Comparison of ENCODE assay signal across 8 cellular contexts in the genomic region with DNA sequence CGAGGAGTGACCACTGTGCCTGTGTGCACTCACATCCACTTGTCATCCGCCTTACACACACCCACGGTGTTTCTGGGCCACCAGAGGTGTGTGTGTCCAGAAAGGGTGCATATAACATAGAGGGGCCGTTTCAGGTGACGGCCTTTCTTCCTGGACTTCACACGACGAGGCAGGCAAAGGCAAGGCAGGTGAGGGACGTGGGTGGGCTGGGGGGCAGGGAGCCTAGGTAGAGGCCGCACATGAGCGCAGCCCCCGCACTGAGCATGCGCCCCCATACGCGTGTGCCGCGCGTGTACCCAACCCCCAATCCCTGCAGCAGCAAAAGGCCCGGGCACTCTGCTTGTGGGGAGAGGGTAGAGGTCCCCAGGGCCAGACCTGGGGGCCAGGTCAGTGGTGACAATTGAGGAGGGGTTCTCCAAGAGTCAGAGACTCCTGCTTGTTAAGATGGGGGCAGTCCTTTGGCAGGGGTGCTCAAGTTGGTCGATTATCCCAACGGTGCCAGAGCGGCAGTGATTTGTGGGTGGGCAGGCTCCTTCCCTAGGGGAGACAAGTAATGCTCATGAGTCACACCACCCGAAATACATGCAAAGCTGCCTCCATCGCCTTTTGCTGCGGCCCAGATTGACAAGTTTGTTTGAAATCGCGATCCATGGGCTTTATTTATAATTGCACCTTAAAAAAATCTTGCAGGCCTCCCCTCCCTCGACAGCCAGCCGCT. TPM values are rescaled to one million over a fixed set of nuclear protein-coding genes. Genes with fewer than 3 reads are reported as not detected.
DNase-seq lines count a peak whose midpoint lies in the region; ATAC-seq and TF ChIP-seq lines count a peak whose summit lies in the region.

No MANE protein-coding gene starts in this region.

- H3K27ac Mint-ChIP-seq in activated CD4-positive, alpha-beta T cell treated with anti-CD3 and anti-CD28 coated beads for 36 hours, result peak overlapping the region; percentile 88

- H3K9ac ChIP-seq in colonic mucosa (ENCODE audit: low read depth in 2 of 2, low read length in 2 of 2) (peak overlapping the region in 1 of 2 donors; percentile 66), mucosa of stomach (ENCODE audit: low read length) (no peak overlapping the region)

- no peaks in the 10 kb centered on the region for H3K9me3 Mint-ChIP-seq in activated CD4-positive, alpha-beta T cell treated with anti-CD3 and anti-CD28 coated beads for 36 hours (ENCODE audit: low read depth)

- H3K27me3 Mint-ChIP-seq in activated CD4-positive, alpha-beta T cell treated with anti-CD3 and anti-CD28 coated beads for 36 hours, result no peaks in the 10 kb centered on the region

- H3K36me3 ChIP-seq in Panc1 (ENCODE audit: control insufficient read depth, insufficient read depth, low read length) (peaks cover 5% of the 10 kb centered on the region; the same call in 1 of the 2 replicates), colonic mucosa (no peaks in the 10 kb centered on the region), mucosa of stomach (ENCODE audit: control insufficient read depth, insufficient read depth, low read length) (no peaks in the 10 kb centered on the region)

- H3K4me1 Mint-ChIP-seq in activated CD4-positive, alpha-beta T cell treated with anti-CD3 and anti-CD28 coated beads for 36 hours, result peaks cover 60% of the 10 kb centered on the region

- ATAC-seq in activated CD4-positive, alpha-beta T cell treated with anti-CD3 and anti-CD28 coated beads for 36 hours, result no peak
- ATAC-seq in Panc1, result no peak
- no peak for ATAC-seq in HG02610 (IDR thresholded peaks at IDR 0.05; ENCODE audit: unreplicated experiment)
- ATAC-seq in GM18868 (IDR thresholded peaks at IDR 0.05; ENCODE audit: unreplicated experiment), result no peak
- no peak for ATAC-seq in GM21447 (IDR thresholded peaks at IDR 0.05; ENCODE audit: unreplicated experiment)

- intact Hi-C loops in activated CD4-positive, alpha-beta T cell treated with anti-CD3 and anti-CD28 coated beads for 36 hours (cut with DNase I, micrococcal nuclease), result loop anchor here in 1 of 2 experiments (2.0 kb wide), 1 partner anchor 200 kb away; the partner anchor contains the start of gene TAOK1
- intact Hi-C loops in Panc1 (cut with micrococcal nuclease; ENCODE audit: unreplicated experiment) (no loop called here), colonic mucosa (cut with DNase I) (no loop called here)

- TF ChIP-seq CTCF in Panc1 (IDR thresholded peaks at IDR 0.05), result no peak
- no peak for TF ChIP-seq CTCF in colonic mucosa (IDR thresholded peaks at IDR 0.05)

- H3K27me3 ChIP-seq in Panc1 (ENCODE audit: control insufficient read depth, insufficient read depth, low read length) (no peaks in the 10 kb centered on the region), colonic mucosa (no peaks in the 10 kb centered on the region), mucosa of stomach (ENCODE audit: control insufficient read depth, insufficient read depth, low read length) (no peaks in the 10 kb centered on the region)

- H3K27ac ChIP-seq in Panc1 (ENCODE audit: low read length) (peak overlapping the region; percentile 96), colonic mucosa (peak overlapping the region; percentile 77)

- CTCF ChIA-PET in activated CD4-positive, alpha-beta T cell treated with anti-CD3 and anti-CD28 coated beads for 36 hours (lab: Charles Lee), result interaction anchor here (0.6 to 5.0 kb wide), 9 partner anchors 10 to 153 kb away, joined by 3 to 79 read pairs (median 6); partner anchors contain the start of gene TP53I13
- CTCF ChIA-PET in Panc1 (lab: Charles Lee), result interaction anchor here (0.6 to 3.0 kb wide), 9 partner anchors 10 to 298 kb away, joined by 3 to 17 read pairs (median 5); no protein-coding TSS in a partner anchor

- H3K9me3 ChIP-seq in Panc1 (ENCODE audit: control insufficient read depth, insufficient read depth, low read depth, low read length) (no peaks in the 10 kb centered on the region), colonic mucosa (no peaks in the 10 kb centered on the region), mucosa of stomach (ENCODE audit: control insufficient read depth, low read length) (no peaks in the 10 kb centered on the region)

- in situ Hi-C loops in Panc1 (cut with HindIII; ENCODE audit: low pct_unique_long_range_greater_than_20kb, low sequenced_read_pairs), result no loop called here

- H3K4me3 ChIP-seq in Panc1 (ENCODE audit: low read depth in 2 of 2, low read length in 2 of 2) (peak overlapping the region; percentile 43 to 58), colonic mucosa (peak overlapping the region; percentile 53), mucosa of stomach (ENCODE audit: low read length) (peak overlapping the region; percentile 60)

- no peak for DNase-seq in activated CD4-positive, alpha-beta T cell treated with anti-CD3 and anti-CD28 coated beads for 36 hours
- DNase-seq in activated CD4-positive, alpha-beta T cell treated with anti-CD3 and anti-CD28 coated beads, Interleukin-2, amount 50 U/mL, for 4 hours, result no peak
- no peak for DNase-seq in Panc1 (ENCODE audit: low read depth, low spot score)
- no peak for DNase-seq in colonic mucosa

- POLR2A ChIA-PET in activated CD4-positive, alpha-beta T cell treated with anti-CD3 and anti-CD28 coated beads for 36 hours (lab: Charles Lee), result interaction anchor here (0.6 to 1.0 kb wide), 4 partner anchors 14 to 1255 kb away, joined by 3 read pairs; partner anchors contain the start of genes ABHD15, IFT20 and TNFAIP1
- POLR2A ChIA-PET in Panc1 (lab: Charles Lee), result interaction anchor here (0.6 kb wide), 3 partner anchors 16 to 345 kb away, joined by 4 to 9 read pairs (median 6); no protein-coding TSS in a partner anchor

- no TSS peak for BruUV-seq in Panc1 (replicated peaks; lab: Mats Ljungman, UMichigan)

- peak overlapping the region; percentile 83 for H3K4me3 Mint-ChIP-seq in activated CD4-positive, alpha-beta T cell treated with anti-CD3 and anti-CD28 coated beads for 36 hours

- H3K4me1 ChIP-seq in Panc1 (ENCODE audit: control insufficient read depth, insufficient read depth, low read length) (peaks cover 64% of the 10 kb centered on the region), colonic mucosa (peaks cover 44% of the 10 kb centered on the region), mucosa of stomach (ENCODE audit: control insufficient read depth, insufficient read depth, low read length) (peaks cover 60% of the 10 kb centered on the region)

- peaks cover 5% of the 10 kb centered on the region for H3K36me3 Mint-ChIP-seq in activated CD4-positive, alpha-beta T cell treated with anti-CD3 and anti-CD28 coated beads for 36 hours (ENCODE audit: low read depth)

RNA-seq across cellular contexts. Expression of gene GIT1, which starts 1.0 kb away (rescaled TPM):
- total RNA-seq in activated CD4-positive, alpha-beta T cell treated with anti-CD3 and anti-CD28 coated beads for 36 hours, result 10 to 100 TPM; 60.5 to 74.1 TPM
- total RNA-seq in Panc1 (2021; ENCODE audit: unreplicated experiment) (94.6 TPM), colonic mucosa (10 to 100 TPM; 32.8 to 54.9 TPM)
- polyA plus RNA-seq in Panc1 (2012; ENCODE audit: insufficient read length), result 105 TPM

RNA-seq across cellular contexts. Expression of gene ANKRD13B, which starts 2.5 kb away (rescaled TPM):
- 10 to 100 TPM; 17.3 to 20.2 TPM for total RNA-seq in activated CD4-positive, alpha-beta T cell treated with anti-CD3 and anti-CD28 coated beads for 36 hours
- total RNA-seq in Panc1 (2021; ENCODE audit: unreplicated experiment) (31.4 TPM), colonic mucosa (10 to 100 TPM in 1 of 2 donors, 1 to 10 TPM in 1; 3.1 to 10.2 TPM)
- polyA plus RNA-seq in Panc1 (2012; ENCODE audit: insufficient read length), result 34.3 TPM

RNA-seq across cellular contexts. Expression of gene TP53I13, which starts 21.9 kb away (rescaled TPM):
- 10 to 100 TPM; 37.7 to 41.5 TPM for total RNA-seq in activated CD4-positive, alpha-beta T cell treated with anti-CD3 and anti-CD28 coated beads for 36 hours
- total RNA-seq in Panc1 (2021; ENCODE audit: unreplicated experiment) (123 TPM), colonic mucosa (10 to 100 TPM; 41.2 to 91.2 TPM)
- polyA plus RNA-seq in Panc1 (2012; ENCODE audit: insufficient read length), result 200 TPM

RNA-seq across cellular contexts. Expression of gene ABHD15, which starts 23.6 kb away (rescaled TPM):
- total RNA-seq in activated CD4-positive, alpha-beta T cell treated with anti-CD3 and anti-CD28 coated beads for 36 hours, result 1 to 10 TPM; 7.2 to 8.6 TPM
- total RNA-seq in Panc1 (2021; ENCODE audit: unreplicated experiment) (33.7 TPM), colonic mucosa (10 to 100 TPM; 17.2 to 20.7 TPM)
- 25.9 TPM for polyA plus RNA-seq in Panc1 (2012; ENCODE audit: insufficient read length)

RNA-seq across cellular contexts. Expression of gene CORO6, which starts 32.3 kb away (rescaled TPM):
- 10 to 100 TPM; 13.9 to 14.2 TPM for total RNA-seq in activated CD4-positive, alpha-beta T cell treated with anti-CD3 and anti-CD28 coated beads for 36 hours
- total RNA-seq in Panc1 (2021; ENCODE audit: unreplicated experiment) (9.7 TPM), colonic mucosa (1 to 10 TPM in 1 of 2 donors, under 1 TPM in 1; 0.62 to 2.5 TPM)
- 11.8 TPM for polyA plus RNA-seq in Panc1 (2012; ENCODE audit: insufficient read length)
